ENCODE assay signal across 23 cellular contexts in the genomic region with DNA sequence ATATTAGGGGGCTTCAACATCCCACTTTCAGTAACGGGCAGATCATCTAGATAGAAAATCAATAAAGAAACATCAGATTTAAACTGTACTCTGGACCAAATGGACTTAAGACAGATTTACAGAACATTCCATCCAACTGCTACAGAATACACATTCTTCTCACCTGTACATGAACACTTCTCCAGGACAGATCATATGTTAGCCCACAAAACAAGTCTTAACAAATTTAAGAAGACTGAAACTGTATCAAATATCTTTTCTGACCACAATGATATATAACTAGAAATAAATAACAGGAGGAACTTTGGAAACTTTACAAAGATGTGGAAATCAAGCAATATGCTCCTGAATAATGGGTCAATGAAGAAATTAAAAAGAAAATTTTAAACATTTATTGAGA.
"Had no signal": no experiment of that assay in that cellular context is flagged by ENCODE, and none has a peak within 500 bp of the region (broad histone marks: within the 10 kb centered on the region; RNA-seq: fewer than 3 reads in every experiment).

No MANE protein-coding gene starts in this region.

- ATAC-seq: activated CD8-positive, alpha-beta T cell treated with anti-CD3 and anti-CD28 coated beads, Interleukin-2, amount 10 ng/mL, durations not matched to agents 7 days and 5 days; PC-3; WTC11 had no signal

- H3K36me3 ChIP-seq: adrenal gland had no signal

- DNase-seq: activated CD4-positive, alpha-beta T cell treated with anti-CD3 and anti-CD28 coated beads for 48 hours; activated CD4-positive, alpha-beta T cell treated with anti-CD3 and anti-CD28 coated beads, Interleukin-2, amount 50 U/mL, for 4 hours; activated CD4-positive, CD25-positive, alpha-beta regulatory T cell treated with anti-CD3 and anti-CD28 coated beads, Interleukin-2, amount 50 U/mL, for 72 hours; activated CD8-positive, alpha-beta memory T cell treated with anti-CD3 and anti-CD28 coated beads, Interleukin-2, amount 50 U/mL, for 48 hours; activated CD8-positive, alpha-beta T cell treated with anti-CD3 and anti-CD28 coated beads, Interleukin-2, amount 10 ng/mL, durations not matched to agents 7 days and 5 days; activated naive CD4-positive, alpha-beta T cell treated with anti-CD3 and anti-CD28 coated beads, Interleukin-2, amount 50 U/mL, for 16 hours; activated naive CD8-positive, alpha-beta T cell treated with anti-CD3 and anti-CD28 coated beads, Interleukin-2, amount 10 ng/mL, durations not matched to agents 7 days and 5 days; activated T-cell treated with anti-CD3 and anti-CD28 coated beads, Interleukin-2, amount 50 U/mL, for 1 hour; adrenal gland; anterior cingulate cortex; MG63; NCI-H1105; NCI-H1436; NCI-H1694 treated with DMSO at 0.1 percent for 48 hours; NCI-H2029 treated with DMSO at 0.1 percent for 48 hours; NCI-H345; NCI-H510A; NCI-H69; PC-3; T-helper 1 cell had no signal

- H3K4me2 ChIP-seq: KMS-11 had no signal

- H3K4me1 ChIP-seq: adrenal gland had no signal

- H3K4me3 ChIP-seq: adrenal gland, MG63, SK-N-MC had no signal

- H3K9ac ChIP-seq: KMS-11 had no signal

- H3K27ac ChIP-seq: adrenal gland, KMS-11, SK-N-MC had no signal

- H3K27me3 ChIP-seq: adrenal gland, MG63 had no signal
